In the genomic region with DNA sequence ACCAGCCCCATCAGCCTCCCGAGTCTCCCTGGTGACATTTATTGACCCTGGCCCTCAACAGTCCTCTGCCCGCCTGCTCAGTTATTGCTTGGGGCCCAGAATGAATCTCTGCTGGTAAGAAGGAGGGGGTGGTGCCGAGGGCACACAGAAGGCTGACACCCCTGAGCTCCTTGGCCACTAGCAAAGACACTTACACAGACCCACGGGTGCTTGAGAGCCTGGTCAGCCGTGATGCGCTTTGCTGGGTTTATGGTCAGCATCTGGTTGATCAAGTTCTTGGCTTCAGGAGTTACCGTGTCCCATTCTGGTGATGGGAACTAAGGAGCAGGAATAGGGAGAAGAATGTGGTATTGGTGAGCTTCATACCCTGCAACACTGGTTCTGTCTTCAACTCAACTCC, we compare ENCODE assay signal across 25 cellular contexts. TPM values are rescaled to one million over a fixed set of nuclear protein-coding genes. Genes with fewer than 3 reads are reported as not detected.
DNase-seq lines count a peak whose midpoint lies in the region; ATAC-seq and TF ChIP-seq lines count a peak whose summit lies in the region.
"Had no signal": no experiment of that assay in that cellular context is flagged by ENCODE, and none has a peak within 500 bp of the region (broad histone marks: within the 10 kb centered on the region; RNA-seq: fewer than 3 reads in every experiment).

No MANE protein-coding gene starts in this region.

- H3K4me3 Mint-ChIP-seq in activated naive CD4-positive, alpha-beta T cell treated with anti-CD3 and anti-CD28 coated beads, Interleukin-2, amount 10 ng/mL, durations not matched to agents 7 days and 5 days = no peak overlapping the region
- H3K4me3 Mint-ChIP-seq in stimulated activated naive B cell treated with anti-CD40 and anti-IgM and Interleukin-4, amounts not matched to agents 10 μg/mL and 1 μg/mL and 100 μg/mL, for 72 hours = no peak overlapping the region
- H3K4me3 Mint-ChIP-seq: CD14-positive monocyte; CD4-positive, alpha-beta memory T cell; CD4-positive, CD25-positive, alpha-beta regulatory T cell; CD8-positive, alpha-beta memory T cell had no signal

- ATAC-seq in stimulated activated naive B cell treated with anti-CD40 and anti-IgM and Interleukin-4, amounts not matched to agents 10 μg/mL and 1 μg/mL and 100 μg/mL, for 72 hours (replicated peaks) = no peak
- ATAC-seq in GM18868 (IDR thresholded peaks at IDR 0.05; ENCODE audit: unreplicated experiment) = no peak
- no peak for ATAC-seq in body of pancreas
- ATAC-seq: GM12878 had no signal

- no peaks in the 10 kb centered on the region for H3K27me3 Mint-ChIP-seq in activated naive CD4-positive, alpha-beta T cell treated with anti-CD3 and anti-CD28 coated beads, Interleukin-2, amount 10 ng/mL, durations not matched to agents 7 days and 5 days
- H3K27me3 Mint-ChIP-seq in stimulated activated naive B cell treated with anti-CD40 and anti-IgM and Interleukin-4, amounts not matched to agents 10 μg/mL and 1 μg/mL and 100 μg/mL, for 72 hours = no peaks in the 10 kb centered on the region
- H3K27me3 Mint-ChIP-seq: CD4-positive, alpha-beta memory T cell; CD4-positive, CD25-positive, alpha-beta regulatory T cell; CD8-positive, alpha-beta memory T cell had no signal

- TF ChIP-seq POLR2A in body of pancreas (IDR thresholded peaks at IDR 0.05) = no peak

- TF ChIP-seq CTCF in osteoblast (IDR thresholded peaks at IDR 0.05; ENCODE audit: extremely low read depth, low read depth, low read length) = no peak
- no peak for TF ChIP-seq CTCF in body of pancreas (IDR thresholded peaks at IDR 0.05)

- H3K4me1 ChIP-seq in osteoblast (ENCODE audit: insufficient read depth, low read length) (peaks cover 5% of the 10 kb centered on the region), body of pancreas (no peaks in the 10 kb centered on the region)

- H3K36me3 ChIP-seq in osteoblast (ENCODE audit: insufficient read depth, low read length) (peaks cover 41% of the 10 kb centered on the region), body of pancreas (replicated peaks in 1 of 2; ENCODE audit: insufficient read depth in 1 of 2, low read depth in 2 of 2) (peaks cover 0 to 19% of the 10 kb centered on the region in 2 donors)

- H3K4me2 ChIP-seq in osteoblast (ENCODE audit: insufficient read depth, low read length) = no peak overlapping the region
- H3K4me2 ChIP-seq: BLaER1 had no signal

- H3K4me1 Mint-ChIP-seq in activated naive CD4-positive, alpha-beta T cell treated with anti-CD3 and anti-CD28 coated beads, Interleukin-2, amount 10 ng/mL, durations not matched to agents 7 days and 5 days = peaks cover 19% of the 10 kb centered on the region
- H3K4me1 Mint-ChIP-seq in stimulated activated naive B cell treated with anti-CD40 and anti-IgM and Interleukin-4, amounts not matched to agents 10 μg/mL and 1 μg/mL and 100 μg/mL, for 72 hours = peaks cover 11% of the 10 kb centered on the region in 2 donors

- H3K9me3 ChIP-seq in osteoblast (ENCODE audit: low read depth, low read length) (no peaks in the 10 kb centered on the region), body of pancreas (no peaks in the 10 kb centered on the region)
- H3K9me3 ChIP-seq: BE2C, BLaER1 had no signal

- H3K36me3 Mint-ChIP-seq in activated naive CD4-positive, alpha-beta T cell treated with anti-CD3 and anti-CD28 coated beads, Interleukin-2, amount 10 ng/mL, durations not matched to agents 7 days and 5 days = peaks cover 69% of the 10 kb centered on the region
- H3K36me3 Mint-ChIP-seq in stimulated activated naive B cell treated with anti-CD40 and anti-IgM and Interleukin-4, amounts not matched to agents 10 μg/mL and 1 μg/mL and 100 μg/mL, for 72 hours = peaks cover 41 to 72% of the 10 kb centered on the region in 2 donors

- H3K27ac Mint-ChIP-seq in activated naive CD4-positive, alpha-beta T cell treated with anti-CD3 and anti-CD28 coated beads, Interleukin-2, amount 10 ng/mL, durations not matched to agents 7 days and 5 days = peak overlapping the region; percentile 21
- peak overlapping the region; percentile 71 for H3K27ac Mint-ChIP-seq in stimulated activated naive B cell treated with anti-CD40 and anti-IgM and Interleukin-4, amounts not matched to agents 10 μg/mL and 1 μg/mL and 100 μg/mL, for 72 hours

- no peaks in the 10 kb centered on the region for H3K79me2 ChIP-seq in osteoblast (ENCODE audit: insufficient read depth, low read length)

- no peak overlapping the region for H3K27ac ChIP-seq in osteoblast (ENCODE audit: low read depth, low read length)
- H3K27ac ChIP-seq in body of pancreas = no peak overlapping the region
- H3K27ac ChIP-seq: BLaER1 had no signal

- no peaks in the 10 kb centered on the region for H3K27me3 ChIP-seq in osteoblast (ENCODE audit: insufficient read depth, low read length)
- no peaks in the 10 kb centered on the region for H3K27me3 ChIP-seq in body of pancreas
- H3K27me3 ChIP-seq: BE2C, BLaER1 had no signal

- peaks cover 1% of the 10 kb centered on the region for H4K20me1 ChIP-seq in osteoblast (ENCODE audit: insufficient read depth, low read length)

- H3K9me3 Mint-ChIP-seq in activated naive CD4-positive, alpha-beta T cell treated with anti-CD3 and anti-CD28 coated beads, Interleukin-2, amount 10 ng/mL, durations not matched to agents 7 days and 5 days = no peaks in the 10 kb centered on the region
- no peaks in the 10 kb centered on the region for H3K9me3 Mint-ChIP-seq in stimulated activated naive B cell treated with anti-CD40 and anti-IgM and Interleukin-4, amounts not matched to agents 10 μg/mL and 1 μg/mL and 100 μg/mL, for 72 hours
- H3K9me3 Mint-ChIP-seq: CD4-positive, alpha-beta memory T cell; CD4-positive, CD25-positive, alpha-beta regulatory T cell; CD8-positive, alpha-beta memory T cell had no signal

- no peak overlapping the region for H2AFZ ChIP-seq in osteoblast (ENCODE audit: low read length)

- no peak for DNase-seq in activated naive CD4-positive, alpha-beta T cell treated with anti-CD3 and anti-CD28 coated beads, Interleukin-2, amount 10 ng/mL, durations not matched to agents 7 days and 5 days
- no peak for DNase-seq in activated naive CD4-positive, alpha-beta T cell treated with anti-CD3 and anti-CD28 coated beads, Interleukin-2, amount 50 U/mL, for 16 hours
- peak; percentile 48 for DNase-seq in osteoblast (ENCODE audit: insufficient read length, low spot score, missing footprints)
- DNase-seq in stimulated activated naive B cell treated with anti-CD40 and anti-IgM and Interleukin-4, amounts not matched to agents 10 μg/mL and 1 μg/mL and 100 μg/mL, for 72 hours = no peak
- DNase-seq in NCI-H1105 treated with DMSO at 0.1 percent for 48 hours (lab: John Stamatoyannopoulos, UW) = no peak
- no peak for DNase-seq in body of pancreas
- DNase-seq: 8988T; ACHN; BE2C; C1 segment of cervical spinal cord; CD4-positive, alpha-beta memory T cell; CD4-positive, CD25-positive, alpha-beta regulatory T cell; CD8-positive, alpha-beta memory T cell; COR-L47; DMS 273 treated with DMSO at 0.1 percent for 48 hours; DMS153; DMS53; DMS79; DND-41; EL; GDM1 had no signal

- WGBS in body of pancreas, 2 donors = 87 to 90% methylated on average over 7 of the region's 7 CpGs

- H3K4me3 ChIP-seq in osteoblast (ENCODE audit: insufficient read depth, low read length) (no peak overlapping the region), body of pancreas (no peak overlapping the region)
- H3K4me3 ChIP-seq: BLaER1, GM12878 had no signal

- CTCF ChIA-PET in activated naive CD4-positive, alpha-beta T cell treated with anti-CD3 and anti-CD28 coated beads, Interleukin-2, amount 10 ng/mL, durations not matched to agents 7 days and 5 days (lab: Charles Lee) = interaction anchor here (0.6 to 14.9 kb wide), 9 partner anchors 9 to 363 kb away, joined by 3 to 406 read pairs (median 5); a partner anchor contains a TSS

- intact Hi-C loops in body of pancreas (cut with DNase I) = loop anchor here (5.0 kb wide), 1 partner anchor 35 kb away; no protein-coding TSS in a partner anchor

RNA-seq across cellular contexts. Expression of a gene that starts 27.3 kb away (rescaled TPM):
- 22.4 and 28.3 TPM in 2 replicates for total RNA-seq in osteoblast
- 10 to 100 TPM; 14.8 to 17.4 TPM for total RNA-seq in body of pancreas

RNA-seq across cellular contexts. Expression of a gene that starts 35.6 kb away (rescaled TPM):
- total RNA-seq in osteoblast = 30.4 and 35.8 TPM in 2 replicates
- total RNA-seq in body of pancreas = 10 to 100 TPM; 21.1 to 25.4 TPM
